In genomic region chr6:104527761-104528415, GRCh38 we compare ENCODE assay signal across 9 cellular contexts.
A peak's percentile ranks its signal among the peaks of the same experiment; 100 is the strongest.
DNase-seq lines count a peak whose midpoint lies in the region; ATAC-seq, FAIRE-seq and TF ChIP-seq lines count a peak whose summit lies in the region.
"Had no signal": no experiment of that assay in that cellular context is flagged by ENCODE, and none has a peak within 500 bp of the region (broad histone marks: within the 10 kb centered on the region; RNA-seq: fewer than 3 reads in every experiment).

No MANE protein-coding gene starts in this region.

- CTCF ChIA-PET in IMR-90 (lab: Yijun Ruan, JAX), result interaction anchor here (1.2 to 2.2 kb wide), 3 partner anchors 11 to 21 kb away, joined by 3 to 8 read pairs (median 4); no protein-coding TSS in a partner anchor

- H3K23ac ChIP-seq in IMR-90 (ENCODE audit: low read depth, low read length), result no peak overlapping the region

- H3K36me3 Mint-ChIP-seq in CD14-positive monocyte, result no peaks in the 10 kb centered on the region

- no peaks in the 10 kb centered on the region for H3K36me3 ChIP-seq in IMR-90 (ENCODE audit: control insufficient read depth, insufficient read depth, low read length)
- no peaks in the 10 kb centered on the region for H3K36me3 ChIP-seq in right lobe of liver

- H3K9me3 Mint-ChIP-seq in CD14-positive monocyte, result no peaks in the 10 kb centered on the region

- H3K14ac ChIP-seq in IMR-90 (replicated peaks; ENCODE audit: low read depth, low read length), result no peak overlapping the region

- WGBS in IMR-90 (ENCODE audit: extremely low coverage in 2 of 2, insufficient read length in 1 of 2), 2 experiments, result 90% methylated on average over 2 of the region's 10 CpGs; no CpG with 5 or more reads in 1 of the 2 experiments
- 28% methylated on average over 8 of the region's 10 CpGs for WGBS in right lobe of liver (ENCODE audit: insufficient coverage, low coverage, low lambda C conversion rate, missing lambda C conversion rate)

- no peak for TF ChIP-seq POLR2A in IMR-90 (IDR thresholded peaks at IDR 0.05; ENCODE audit: low read depth, low read length)
- TF ChIP-seq POLR2A in right lobe of liver (IDR thresholded peaks at IDR 0.05), result no peak
- no peak for TF ChIP-seq POLR2A in GM12891 (IDR thresholded peaks at IDR 0.05; ENCODE audit: low read depth, low read length)

- H4K20me1 ChIP-seq in IMR-90 (ENCODE audit: insufficient read depth, low read length), result no peaks in the 10 kb centered on the region

- DNase-seq in CD14-positive monocyte (ENCODE audit: low spot score) (no peak), IMR-90 (no peak), astrocyte of the hippocampus (ENCODE audit: low read depth, low spot score) (peak; percentile 67), right lobe of liver (no peak), GM12891 (ENCODE audit: insufficient read length, low spot score) (no peak), GM13976 (ENCODE audit: low spot score) (no peak), NCI-H2107 (lab: John Stamatoyannopoulos, UW) (no peak)

- peaks cover 0 to 2% (median 0%) of the 10 kb centered on the region in 3 donors for H3K27me3 Mint-ChIP-seq in CD14-positive monocyte (ENCODE audit: low read depth in 3 of 3)

- intact Hi-C loops in CD14-positive monocyte (cut with micrococcal nuclease) (no loop called here), IMR-90 (cut with micrococcal nuclease) (loop anchor here (5.0 kb wide), 1 partner anchor 244 kb away; no protein-coding TSS in a partner anchor), right lobe of liver (cut with DNase I) (no loop called here)

- H2AK5ac ChIP-seq in IMR-90 (ENCODE audit: low read depth, low read length), result no peak overlapping the region

- peaks cover 18% of the 10 kb centered on the region for H3K4me1 Mint-ChIP-seq in CD14-positive monocyte

- H4K8ac ChIP-seq in IMR-90 (ENCODE audit: low read depth in 2 of 2, low read length in 2 of 2), result no peak overlapping the region

- dilution Hi-C loops in IMR-90 (cut with HindIII; ENCODE audit: low sequenced_read_pairs, unreplicated experiment), result no loop called here

- no peak; the same call in 1 of the 2 replicates for TF ChIP-seq RAD21 in IMR-90 (IDR thresholded peaks at IDR 0.05; ENCODE audit: low read length)

- no peak overlapping the region for H4K91ac ChIP-seq in IMR-90 (ENCODE audit: insufficient read depth, low read depth, low read length)

- H3K4me1 ChIP-seq in IMR-90 (ENCODE audit: control insufficient read depth, insufficient read depth, low read length) (no peaks in the 10 kb centered on the region), right lobe of liver (no peaks in the 10 kb centered on the region)

- no peak overlapping the region for H2BK15ac ChIP-seq in IMR-90 (ENCODE audit: low read depth, low read length)

- H2AK9ac ChIP-seq in IMR-90 (replicated peaks; ENCODE audit: low read depth, low read length, poor library complexity), result no peak overlapping the region

- no peaks in the 10 kb centered on the region for H3K9me1 ChIP-seq in IMR-90 (ENCODE audit: insufficient read depth, low read length)

- peaks cover 8% of the 10 kb centered on the region; the same call in 1 of the 2 replicates for H3K27me3 ChIP-seq in IMR-90 (ENCODE audit: control insufficient read depth, insufficient read depth, low read length)
- H3K27me3 ChIP-seq in right lobe of liver, result peaks cover 0 to 11% of the 10 kb centered on the region in 2 donors

- H3K27ac Mint-ChIP-seq in CD14-positive monocyte, result no peak overlapping the region

- H2BK5ac ChIP-seq in IMR-90 (ENCODE audit: low read depth, low read length, poor library complexity, severe bottlenecking), result no peak overlapping the region

- H2AFZ ChIP-seq in IMR-90 (replicated peaks; ENCODE audit: low read length, poor library complexity), result no peak overlapping the region

- H3K56ac ChIP-seq in IMR-90 (ENCODE audit: extremely low read depth, insufficient read depth, low read length), result no peak overlapping the region

- no peak for FAIRE-seq in GM12891 (lab: Jason Lieb, UNC)
- FAIRE-seq: colon had no signal

- no TSS peak for BruUV-seq in IMR-90 (replicated peaks; lab: Mats Ljungman, UMichigan)

- no peaks in the 10 kb centered on the region for H3K9me3 ChIP-seq in IMR-90 (ENCODE audit: control insufficient read depth, insufficient read depth, low read length)
- H3K9me3 ChIP-seq in right lobe of liver, result no peaks in the 10 kb centered on the region

- no peak overlapping the region for H3K4me3 ChIP-seq in IMR-90 (ENCODE audit: insufficient read depth, low read depth, low read length)
- no peak overlapping the region for H3K4me3 ChIP-seq in right lobe of liver

- H4K5ac ChIP-seq in IMR-90 (ENCODE audit: low read depth, low read length), result no peak overlapping the region

- H3K9ac ChIP-seq in IMR-90 (ENCODE audit: low read depth, low read length), result no peak overlapping the region

- TF ChIP-seq CTCF in CD14-positive monocyte (IDR thresholded peaks at IDR 0.05) (peak; percentile 25), IMR-90 (conservative IDR thresholded peaks at IDR 0.05; ENCODE audit: low read depth, low read length) (peak; percentile 31; the same call in 1 of the 2 replicates), right lobe of liver (IDR thresholded peaks at IDR 0.05) (peak; percentile 4 to 38 (median 24)), GM13976 (IDR thresholded peaks at IDR 0.05; ENCODE audit: borderline replicate concordance, control extremely low read depth, extremely low read depth, insufficient read depth, missing control alignments) (no peak)

- H3K79me1 ChIP-seq in IMR-90 (ENCODE audit: low read depth in 1 of 2, low read length in 2 of 2), result no peaks in the 10 kb centered on the region

- H2BK20ac ChIP-seq in IMR-90 (ENCODE audit: low read depth, low read length), result no peak overlapping the region

- POLR2A ChIA-PET in IMR-90 (lab: Charles Lee; ENCODE audit: unreplicated experiment), result no interaction called here

- no peak overlapping the region for H3K18ac ChIP-seq in IMR-90 (ENCODE audit: low read depth, low read length)

- in situ Hi-C loops in IMR-90 (cut with MboI; ENCODE audit: low sequenced_read_pairs) (no loop called here), GM13976 (cut with MboI; ENCODE audit: low sequenced_read_pairs, unreplicated experiment) (no loop called here)

- H3K4ac ChIP-seq in IMR-90 (ENCODE audit: low read depth, low read length), result no peak overlapping the region

- peak overlapping the region in 1 of 2 donors; percentile 61 for H3K4me3 Mint-ChIP-seq in CD14-positive monocyte

- ATAC-seq in IMR-90 (ENCODE audit: low read depth) (peak; percentile 25; the same call in 1 of the 2 replicates), right lobe of liver (peak; percentile 43 to 71 (median 58)), GM21390 (IDR thresholded peaks at IDR 0.05; ENCODE audit: unreplicated experiment) (no peak)

- H3K27ac ChIP-seq in IMR-90 (ENCODE audit: insufficient read depth, low read length) (no peak overlapping the region), right lobe of liver (no peak overlapping the region)

- H2BK120ac ChIP-seq in IMR-90 (ENCODE audit: low read depth, low read length), result no peak overlapping the region

- H3K4me2 ChIP-seq in IMR-90 (ENCODE audit: low read depth, low read length), result no peak overlapping the region

TF ChIP-seq in IMR-90, 13 proteins besides CTCF, POLR2A, EP300 and RAD21:
- TF ChIP-seq ELK1 (IDR thresholded peaks at IDR 0.05; ENCODE audit: borderline replicate concordance, low read depth, low read length) (no peak), MAZ (IDR thresholded peaks at IDR 0.05; ENCODE audit: borderline replicate concordance, low read depth, low read length) (no peak), RFX5 (IDR thresholded peaks at IDR 0.05; ENCODE audit: low read depth, low read length) (no peak)
TF ChIP-seq in IMR-90: peak in this region for 0.

TF ChIP-seq in GM12891, 5 proteins besides CTCF, POLR2A, EP300 and RAD21:
- TF ChIP-seq SPI1 (IDR thresholded peaks at IDR 0.05; ENCODE audit: low read depth, low read length) (no peak), PAX5 (IDR thresholded peaks at IDR 0.05; ENCODE audit: insufficient read depth, low read length, severe bottlenecking) (no peak), POLR2AphosphoS5 (IDR thresholded peaks at IDR 0.05; ENCODE audit: low read depth, low read length) (no peak), TAF1 (IDR thresholded peaks at IDR 0.05; ENCODE audit: low read depth, low read length) (no peak), POU2F2 (IDR thresholded peaks at IDR 0.05; ENCODE audit: low read depth, low read length) (no peak)
